ENCODE assay signal across 8 cellular contexts in genomic region chr12:109714913-109715244, GRCh38. TPM values are rescaled to one million over a fixed set of nuclear protein-coding genes. Genes with fewer than 3 reads are reported as not detected.
DNase-seq lines count a peak whose midpoint lies in the region; ATAC-seq and TF ChIP-seq lines count a peak whose summit lies in the region.

No MANE protein-coding gene starts in this region.

- ATAC-seq in natural killer cell treated with Interleukin-12 subunit alpha and Interleukin-12 subunit beta and Interleukin-15 and Interleukin-18, amount 100 ng/mL, for 72 hours = no peak

- H3K36me3 Mint-ChIP-seq in natural killer cell treated with Interleukin-12 subunit alpha and Interleukin-12 subunit beta and Interleukin-15 and Interleukin-18, amount 100 ng/mL, for 72 hours = no peaks in the 10 kb centered on the region

- H4K20me1 ChIP-seq in GM23248 (ENCODE audit: insufficient read depth) = no peaks in the 10 kb centered on the region

- H3K27me3 ChIP-seq in BE2C (no peaks in the 10 kb centered on the region), GM23248 (replicated peaks; ENCODE audit: insufficient read depth) (peaks cover 27% of the 10 kb centered on the region)

- no peak overlapping the region for H3K27ac ChIP-seq in coronary artery
- no peak overlapping the region for H3K27ac ChIP-seq in GM23248

- TF ChIP-seq CTCF in BE2C (IDR thresholded peaks at IDR 0.05; ENCODE audit: low read depth, low read length) = no peak
- no peak for TF ChIP-seq CTCF in LNCaP clone FGC (IDR thresholded peaks at IDR 0.05; ENCODE audit: control insufficient read depth, extremely low read depth, insufficient read depth)
- no peak for TF ChIP-seq CTCF in coronary artery (IDR thresholded peaks at IDR 0.05)

- H3K4me1 ChIP-seq in BE2C (peaks cover 8% of the 10 kb centered on the region), GM23248 (ENCODE audit: insufficient read depth) (no peaks in the 10 kb centered on the region)

- no peak overlapping the region for H2AFZ ChIP-seq in GM23248

- H3K9me3 ChIP-seq in BE2C = no peaks in the 10 kb centered on the region
- no peaks in the 10 kb centered on the region for H3K9me3 ChIP-seq in GM23248 (ENCODE audit: low read depth)

- H3K27ac Mint-ChIP-seq in natural killer cell treated with Interleukin-12 subunit alpha and Interleukin-12 subunit beta and Interleukin-15 and Interleukin-18, amount 100 ng/mL, for 72 hours = no peak overlapping the region

- peaks cover 0 to 13% of the 10 kb centered on the region in 2 donors for H3K27me3 Mint-ChIP-seq in natural killer cell treated with Interleukin-12 subunit alpha and Interleukin-12 subunit beta and Interleukin-15 and Interleukin-18, amount 100 ng/mL, for 72 hours

- H3K79me2 ChIP-seq in GM23248 (ENCODE audit: insufficient read depth) = no peaks in the 10 kb centered on the region

- H3K9ac ChIP-seq in GM23248 = no peak overlapping the region

- peak overlapping the region; percentile 12 for H3K4me3 Mint-ChIP-seq in natural killer cell treated with Interleukin-12 subunit alpha and Interleukin-12 subunit beta and Interleukin-15 and Interleukin-18, amount 100 ng/mL, for 72 hours

- no peaks in the 10 kb centered on the region for H3K4me1 Mint-ChIP-seq in natural killer cell treated with Interleukin-12 subunit alpha and Interleukin-12 subunit beta and Interleukin-15 and Interleukin-18, amount 100 ng/mL, for 72 hours (ENCODE audit: low read depth in 2 of 2)

- H3K9me2 ChIP-seq in GM23248 (ENCODE audit: insufficient read depth) = no peaks in the 10 kb centered on the region

- no peaks in the 10 kb centered on the region for H3F3A ChIP-seq in GM23248 (ENCODE audit: insufficient read depth)

- H3K4me3 ChIP-seq in BE2C (ENCODE audit: low read depth, low read length) = peak overlapping the region; percentile 99
- peak overlapping the region; percentile 50 for H3K4me3 ChIP-seq in LNCaP clone FGC (ENCODE audit: low read depth, low read length)
- peak overlapping the region; percentile 72 for H3K4me3 ChIP-seq in coronary artery
- H3K4me3 ChIP-seq in GM23248 = no peak overlapping the region

- H3K4me2 ChIP-seq in GM23248 (ENCODE audit: unreplicated experiment) = no peak overlapping the region

- WGBS in GM23248 (ENCODE audit: low coverage in 1 of 2, low lambda C conversion rate in 2 of 2, missing lambda C conversion rate in 2 of 2), 2 experiments = 20 to 31% methylated on average over 7 to 9 of the region's 13 CpGs

- peaks cover 51% of the 10 kb centered on the region for H3K36me3 ChIP-seq in BE2C
- H3K36me3 ChIP-seq in GM23248 (ENCODE audit: low read depth) = no peaks in the 10 kb centered on the region

- in situ Hi-C loops in GM23248 (cut with MboI) = no loop called here

- no peaks in the 10 kb centered on the region for H3K9me3 Mint-ChIP-seq in natural killer cell treated with Interleukin-12 subunit alpha and Interleukin-12 subunit beta and Interleukin-15 and Interleukin-18, amount 100 ng/mL, for 72 hours

- DNase-seq in BE2C (no peak), LNCaP clone FGC (ENCODE audit: low read depth) (no peak), coronary artery (ENCODE audit: low spot score) (no peak), RKO (ENCODE audit: low spot score) (no peak), GM23248 (no peak), NCI-H2196 treated with DMSO at 0.1 percent for 48 hours (lab: John Stamatoyannopoulos, UW; ENCODE audit: unreplicated experiment) (no peak), OCI-M2 (lab: John Stamatoyannopoulos, UW; ENCODE audit: unreplicated experiment) (no peak)
- no peak for DNase-seq in natural killer cell treated with Interleukin-12 subunit alpha and Interleukin-12 subunit beta and Interleukin-15 and Interleukin-18, amount 100 ng/mL, for 72 hours (ENCODE audit: low spot score)

RNA-seq across cellular contexts. Expression of gene FAM222A, which starts 1.3 kb away (rescaled TPM):
- polyA plus RNA-seq in BE2C (2012; ENCODE audit: insufficient read depth, insufficient read length, low read depth) = 227 TPM
- 1 to 10 TPM; 1.2 to 1.8 TPM for total RNA-seq in natural killer cell treated with Interleukin-12 subunit alpha and Interleukin-12 subunit beta and Interleukin-15 and Interleukin-18, amount 100 ng/mL, for 72 hours
- 0.89 and 0.97 TPM in 2 replicates for total RNA-seq in GM23248 (2014; rRNA removed; shearing (Covaris generic))
- not detected in 2 replicates for polyA plus RNA-seq in GM23248 (2016; fragmentation: Nextera tagmentation; extraction: Ambion mirVana)
